In the genomic region with DNA sequence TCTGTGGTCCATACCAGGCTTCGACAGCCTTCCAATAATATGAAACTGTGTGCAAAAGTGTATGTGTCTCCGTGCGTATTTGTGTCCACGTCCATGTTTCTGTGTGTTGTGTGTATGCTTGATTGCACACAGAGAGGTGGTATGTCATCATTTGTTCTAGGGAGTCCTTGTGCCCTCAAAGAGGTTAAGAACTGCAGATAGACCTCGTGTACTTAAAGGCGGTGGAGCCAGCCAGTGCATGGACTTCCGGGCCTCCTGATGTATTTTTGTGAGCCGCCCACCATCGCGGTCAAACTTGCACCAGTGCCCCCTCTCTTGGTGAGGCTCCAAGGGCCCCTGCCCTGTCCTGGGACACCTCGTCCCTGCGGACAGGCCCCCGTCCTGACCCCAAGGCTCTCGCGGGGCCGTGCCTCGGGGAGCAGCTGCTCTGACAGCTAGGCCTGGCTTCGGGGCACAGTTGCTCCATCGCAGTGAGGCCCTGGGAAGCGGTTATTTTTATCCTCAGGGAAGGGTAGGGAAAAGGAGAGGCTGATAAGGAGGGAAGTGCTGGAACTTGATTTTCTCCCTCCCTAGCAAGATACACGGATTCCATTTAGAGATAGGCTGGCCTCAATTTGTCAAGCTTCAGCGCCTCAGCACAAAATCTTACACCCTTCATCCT, we compare ENCODE assay signal across 1 cellular context.
TF ChIP-seq lines count a peak whose summit lies in the region.

No MANE protein-coding gene starts in this region.

TF ChIP-seq in GM23338, 12 proteins besides CTCF, POLR2A, EP300 and RAD21 (continued from another document):
- TF ChIP-seq, protein P1, sequence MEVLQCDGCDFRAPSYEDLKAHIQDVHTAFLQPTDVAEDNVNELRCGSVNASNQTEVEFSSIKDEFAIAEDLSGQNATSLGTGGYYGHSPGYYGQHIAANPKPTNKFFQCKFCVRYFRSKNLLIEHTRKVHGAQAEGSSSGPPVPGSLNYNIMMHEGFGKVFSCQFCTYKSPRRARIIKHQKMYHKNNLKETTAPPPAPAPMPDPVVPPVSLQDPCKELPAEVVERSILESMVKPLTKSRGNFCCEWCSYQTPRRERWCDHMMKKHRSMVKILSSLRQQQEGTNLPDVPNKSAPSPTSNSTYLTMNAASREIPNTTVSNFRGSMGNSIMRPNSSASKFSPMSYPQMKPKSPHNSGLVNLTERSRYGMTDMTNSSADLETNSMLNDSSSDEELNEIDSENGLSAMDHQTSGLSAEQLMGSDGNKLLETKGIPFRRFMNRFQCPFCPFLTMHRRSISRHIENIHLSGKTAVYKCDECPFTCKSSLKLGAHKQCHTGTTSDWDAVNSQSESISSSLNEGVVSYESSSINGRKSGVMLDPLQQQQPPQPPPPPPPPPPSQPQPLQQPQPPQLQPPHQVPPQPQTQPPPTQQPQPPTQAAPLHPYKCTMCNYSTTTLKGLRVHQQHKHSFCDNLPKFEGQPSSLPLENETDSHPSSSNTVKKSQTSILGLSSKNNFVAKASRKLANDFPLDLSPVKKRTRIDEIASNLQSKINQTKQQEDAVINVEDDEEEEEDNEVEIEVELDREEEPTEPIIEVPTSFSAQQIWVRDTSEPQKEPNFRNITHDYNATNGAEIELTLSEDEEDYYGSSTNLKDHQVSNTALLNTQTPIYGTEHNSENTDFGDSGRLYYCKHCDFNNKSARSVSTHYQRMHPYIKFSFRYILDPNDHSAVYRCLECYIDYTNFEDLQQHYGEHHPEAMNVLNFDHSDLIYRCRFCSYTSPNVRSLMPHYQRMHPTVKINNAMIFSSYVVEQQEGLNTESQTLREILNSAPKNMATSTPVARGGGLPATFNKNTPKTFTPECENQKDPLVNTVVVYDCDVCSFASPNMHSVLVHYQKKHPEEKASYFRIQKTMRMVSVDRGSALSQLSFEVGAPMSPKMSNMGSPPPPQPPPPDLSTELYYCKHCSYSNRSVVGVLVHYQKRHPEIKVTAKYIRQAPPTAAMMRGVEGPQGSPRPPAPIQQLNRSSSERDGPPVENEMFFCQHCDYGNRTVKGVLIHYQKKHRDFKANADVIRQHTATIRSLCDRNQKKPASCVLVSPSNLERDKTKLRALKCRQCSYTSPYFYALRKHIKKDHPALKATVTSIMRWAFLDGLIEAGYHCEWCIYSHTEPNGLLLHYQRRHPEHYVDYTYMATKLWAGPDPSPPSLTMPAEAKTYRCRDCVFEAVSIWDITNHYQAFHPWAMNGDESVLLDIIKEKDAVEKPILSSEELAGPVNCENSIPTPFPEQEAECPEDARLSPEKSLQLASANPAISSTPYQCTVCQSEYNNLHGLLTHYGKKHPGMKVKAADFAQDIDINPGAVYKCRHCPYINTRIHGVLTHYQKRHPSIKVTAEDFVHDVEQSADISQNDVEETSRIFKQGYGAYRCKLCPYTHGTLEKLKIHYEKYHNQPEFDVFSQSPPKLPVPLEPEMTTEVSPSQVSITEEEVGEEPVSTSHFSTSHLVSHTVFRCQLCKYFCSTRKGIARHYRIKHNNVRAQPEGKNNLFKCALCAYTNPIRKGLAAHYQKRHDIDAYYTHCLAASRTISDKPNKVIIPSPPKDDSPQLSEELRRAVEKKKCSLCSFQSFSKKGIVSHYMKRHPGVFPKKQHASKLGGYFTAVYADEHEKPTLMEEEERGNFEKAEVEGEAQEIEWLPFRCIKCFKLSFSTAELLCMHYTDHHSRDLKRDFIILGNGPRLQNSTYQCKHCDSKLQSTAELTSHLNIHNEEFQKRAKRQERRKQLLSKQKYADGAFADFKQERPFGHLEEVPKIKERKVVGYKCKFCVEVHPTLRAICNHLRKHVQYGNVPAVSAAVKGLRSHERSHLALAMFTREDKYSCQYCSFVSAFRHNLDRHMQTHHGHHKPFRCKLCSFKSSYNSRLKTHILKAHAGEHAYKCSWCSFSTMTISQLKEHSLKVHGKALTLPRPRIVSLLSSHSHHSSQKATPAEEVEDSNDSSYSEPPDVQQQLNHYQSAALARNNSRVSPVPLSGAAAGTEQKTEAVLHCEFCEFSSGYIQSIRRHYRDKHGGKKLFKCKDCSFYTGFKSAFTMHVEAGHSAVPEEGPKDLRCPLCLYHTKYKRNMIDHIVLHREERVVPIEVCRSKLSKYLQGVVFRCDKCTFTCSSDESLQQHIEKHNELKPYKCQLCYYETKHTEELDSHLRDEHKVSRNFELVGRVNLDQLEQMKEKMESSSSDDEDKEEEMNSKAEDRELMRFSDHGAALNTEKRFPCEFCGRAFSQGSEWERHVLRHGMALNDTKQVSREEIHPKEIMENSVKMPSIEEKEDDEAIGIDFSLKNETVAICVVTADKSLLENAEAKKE (CRISPR knock-in tag; IDR thresholded peaks at IDR 0.05): no peak
